In genomic region chr9:108271646-108272349, GRCh38 we compare ENCODE assay signal across 9 cellular contexts.
DNase-seq lines count a peak whose midpoint lies in the region; ATAC-seq and TF ChIP-seq lines count a peak whose summit lies in the region.
"Had no signal": no experiment of that assay in that cellular context is flagged by ENCODE, and none has a peak within 500 bp of the region (broad histone marks: within the 10 kb centered on the region; RNA-seq: fewer than 3 reads in every experiment).

No MANE protein-coding gene starts in this region.

- H3K4me1 ChIP-seq in adipocyte (ENCODE audit: control insufficient read depth, insufficient read depth, low read length) (peaks cover 9% of the 10 kb centered on the region), thymus (ENCODE audit: control insufficient read depth, insufficient read depth, low read length) (no peaks in the 10 kb centered on the region)

- ATAC-seq in HG03135 (IDR thresholded peaks at IDR 0.05; ENCODE audit: unreplicated experiment): no peak

- H3K27me3 ChIP-seq in adipocyte (replicated peaks; ENCODE audit: control insufficient read depth, insufficient read depth, low read length) (no peaks in the 10 kb centered on the region), thymus (ENCODE audit: control insufficient read depth, insufficient read depth) (no peaks in the 10 kb centered on the region)

- H3K9ac ChIP-seq in adipocyte (ENCODE audit: low read length): peak overlapping the region; percentile 78

- H3K27ac ChIP-seq in thymus (ENCODE audit: low read depth): peak overlapping the region; percentile 48
- H3K27ac ChIP-seq: SK-N-MC had no signal

- TF ChIP-seq CTCF in GM12865 (IDR thresholded peaks at IDR 0.05; ENCODE audit: insufficient read depth, low read depth, low read length, missing control alignments): no peak

- H3K36me3 ChIP-seq in adipocyte (ENCODE audit: control insufficient read depth, insufficient read depth, low read length, severe bottlenecking): no peaks in the 10 kb centered on the region
- H3K36me3 ChIP-seq in thymus (ENCODE audit: control insufficient read depth, insufficient read depth): no peaks in the 10 kb centered on the region

- 77% methylated on average over 5 of the region's 5 CpGs for WGBS in thymus

- H3K9me3 ChIP-seq in adipocyte (ENCODE audit: control insufficient read depth, low read length) (no peaks in the 10 kb centered on the region), thymus (ENCODE audit: control insufficient read depth) (no peaks in the 10 kb centered on the region)

- no peak overlapping the region for H3K4me3 ChIP-seq in GM12865 (ENCODE audit: low read depth, low read length)
- H3K4me3 ChIP-seq in adipocyte (ENCODE audit: low read length): peak overlapping the region; percentile 73
- no peak overlapping the region for H3K4me3 ChIP-seq in thymus (ENCODE audit: low read length)
- H3K4me3 ChIP-seq: SK-N-MC had no signal

- peak; percentile 37 for DNase-seq in GM12865 (ENCODE audit: low read depth)
- peak; percentile 98 for DNase-seq in NCI-H1105 treated with DMSO at 0.1 percent for 48 hours (lab: John Stamatoyannopoulos, UW)
- DNase-seq in adipocyte (ENCODE audit: low read depth): peak; percentile 94
- peak; percentile 81 for DNase-seq in iris pigment epithelial cell (ENCODE audit: low read depth)
- DNase-seq in stimulated activated CD4-positive, alpha-beta T cell treated with anti-CD3 and anti-CD28 coated beads, Interleukin-1b, Interleukin-23, amount 100 ng/mL, for 48 hours: no peak
- no peak for DNase-seq in activated CD4-positive, CD25-positive, alpha-beta regulatory T cell (lab: John Stamatoyannopoulos, UW)

Comparison
In these comparisons a context has a peak if more than half of its experiments do, and no peak if none do; other contexts are left out.
1. DNase-seq: peak in GM12865 (single experiment), NCI-H1105 treated with DMSO at 0.1 percent for 48 hours (single experiment), adipocyte (single experiment) and iris pigment epithelial cell (single experiment); none in stimulated activated CD4-positive, alpha-beta T cell treated with anti-CD3 and anti-CD28 coated beads, Interleukin-1b, Interleukin-23, amount 100 ng/mL, for 48 hours (single experiment) and activated CD4-positive, CD25-positive, alpha-beta regulatory T cell (0 of 4).